18 cellular contexts compared by ENCODE assay signal in the genomic region with DNA sequence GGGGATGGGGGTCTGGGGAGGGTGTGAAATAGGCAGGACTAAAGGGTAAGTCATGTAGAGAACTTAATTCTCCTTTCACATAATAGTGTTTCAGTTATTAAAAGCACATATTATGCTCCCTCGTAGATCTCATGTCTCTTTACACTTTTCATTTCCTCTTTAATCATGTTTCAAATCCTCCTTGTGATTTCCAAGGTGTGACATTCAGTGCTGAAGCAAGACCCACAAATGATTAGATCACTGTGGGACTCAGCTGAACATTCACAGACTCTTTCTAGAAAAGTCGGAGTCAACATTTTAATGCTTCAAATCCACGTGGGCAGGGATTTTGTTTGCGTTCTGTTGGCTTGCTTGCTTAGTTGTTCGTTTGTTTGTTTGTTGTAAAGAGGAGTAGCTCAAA. TPM values are rescaled to one million over a fixed set of nuclear protein-coding genes. Genes with fewer than 3 reads are reported as not detected.
DNase-seq lines count a peak whose midpoint lies in the region; ATAC-seq and TF ChIP-seq lines count a peak whose summit lies in the region.
"Had no signal": no experiment of that assay in that cellular context is flagged by ENCODE, and none has a peak within 500 bp of the region (broad histone marks: within the 10 kb centered on the region; RNA-seq: fewer than 3 reads in every experiment).

No MANE protein-coding gene starts in this region.

- no peak overlapping the region for H3K4me2 ChIP-seq in hepatocyte
- H3K4me2 ChIP-seq: GM23338 had no signal

- peaks cover 3% of the 10 kb centered on the region for H3K4me1 Mint-ChIP-seq in endodermal cell
- H3K4me1 Mint-ChIP-seq: GM23338 had no signal

- H3K4me1 ChIP-seq in endodermal cell (ENCODE audit: control insufficient read depth, insufficient read depth, low read length) (no peaks in the 10 kb centered on the region), hepatocyte (ENCODE audit: insufficient read depth) (no peaks in the 10 kb centered on the region)
- H3K4me1 ChIP-seq: ascending aorta, prostate gland had no signal

- H3K4me3 Mint-ChIP-seq in endodermal cell = no peak overlapping the region
- H3K4me3 Mint-ChIP-seq: GM23338 had no signal

- ATAC-seq in GM18519 (IDR thresholded peaks at IDR 0.05; ENCODE audit: low FRiP score, unreplicated experiment) (peak; percentile 71), GM21367 (IDR thresholded peaks at IDR 0.05; ENCODE audit: unreplicated experiment) (peak; percentile 75), HG03025 (IDR thresholded peaks at IDR 0.05; ENCODE audit: low FRiP score, unreplicated experiment) (peak; percentile 82)
- ATAC-seq: GM23338, K562 had no signal

- no peaks in the 10 kb centered on the region for H3K9me2 ChIP-seq in hepatocyte (replicated peaks; ENCODE audit: insufficient read depth)

- no peak overlapping the region for H3K4me3 ChIP-seq in endodermal cell (ENCODE audit: low read length)
- H3K4me3 ChIP-seq in hepatocyte = no peak overlapping the region
- H3K4me3 ChIP-seq: ascending aorta, GM23338, K562, prostate gland, spleen had no signal

- DNase-seq in endodermal cell (no peak), glomerular visceral epithelial cell (ENCODE audit: extremely low spot score) (no peak), hepatocyte (ENCODE audit: low spot score) (no peak), NCI-H2171 (lab: John Stamatoyannopoulos, UW) (no peak), NCI-H2081 treated with DMSO at 0.1 percent for 48 hours (lab: John Stamatoyannopoulos, UW) (no peak)
- DNase-seq: activated CD4-positive, alpha-beta T cell treated with anti-CD3 and anti-CD28 coated beads, Interleukin-2, amount 50 U/mL, for 1 hour; activated naive CD4-positive, alpha-beta T cell treated with Interleukin-2 at 50 U/mL for 16 hours; mesendoderm; NCI-H526 treated with DMSO at 0.1 percent for 48 hours; OCI-M1; spleen had no signal

- H2AFZ ChIP-seq in hepatocyte = no peak overlapping the region
- H2AFZ ChIP-seq: GM23338 had no signal

- no peak overlapping the region for H3K9ac ChIP-seq in endodermal cell (ENCODE audit: extremely low read depth, low read length, poor library complexity, severe bottlenecking)

- H3K27me3 ChIP-seq in endodermal cell (ENCODE audit: control insufficient read depth, insufficient read depth, low read length, poor library complexity, severe bottlenecking) (no peaks in the 10 kb centered on the region), hepatocyte (no peaks in the 10 kb centered on the region)
- H3K27me3 ChIP-seq: ascending aorta, spleen had no signal

- TF ChIP-seq CTCF in endodermal cell (conservative IDR thresholded peaks at IDR 0.05) (no peak), hepatocyte (IDR thresholded peaks at IDR 0.05; ENCODE audit: poor library complexity) (no peak)

- WGBS in endodermal cell (ENCODE audit: insufficient coverage in 1 of 2, insufficient read length in 1 of 2), 2 experiments = 88 to 89% methylated on average over 1 to 5 of the region's 5 CpGs
- 70% methylated on average over 5 of the region's 5 CpGs for WGBS in hepatocyte (ENCODE audit: low lambda C conversion rate, missing lambda C conversion rate)

- no peaks in the 10 kb centered on the region for H3K79me2 ChIP-seq in hepatocyte

- no peaks in the 10 kb centered on the region for H3K9me3 Mint-ChIP-seq in endodermal cell
- H3K9me3 Mint-ChIP-seq: GM23338 had no signal

- H3K27ac ChIP-seq in endodermal cell (ENCODE audit: low read depth, low read length) = no peak overlapping the region
- H3K27ac ChIP-seq in hepatocyte = no peak overlapping the region
- H3K27ac ChIP-seq: ascending aorta, prostate gland, spleen had no signal

- H3K27me3 Mint-ChIP-seq in endodermal cell (ENCODE audit: insufficient read depth) = no peaks in the 10 kb centered on the region

- H3K9me3 ChIP-seq in endodermal cell (ENCODE audit: control insufficient read depth, low read length) (no peaks in the 10 kb centered on the region), hepatocyte (ENCODE audit: low read depth) (no peaks in the 10 kb centered on the region)
- H3K9me3 ChIP-seq: ascending aorta, prostate gland, spleen had no signal

- H4K20me1 ChIP-seq in hepatocyte (ENCODE audit: insufficient read depth, poor library complexity, severe bottlenecking) = no peaks in the 10 kb centered on the region

- H3K27ac Mint-ChIP-seq in endodermal cell = peak overlapping the region; percentile 53
- H3K27ac Mint-ChIP-seq: GM23338 had no signal

- peaks cover 3% of the 10 kb centered on the region for H3K36me3 Mint-ChIP-seq in endodermal cell (ENCODE audit: low read depth)

- H3K36me3 ChIP-seq in endodermal cell (ENCODE audit: control insufficient read depth, insufficient read depth, low read length) (no peaks in the 10 kb centered on the region), hepatocyte (replicated peaks; ENCODE audit: insufficient read depth, low read depth) (no peaks in the 10 kb centered on the region)
- H3K36me3 ChIP-seq: prostate gland, spleen had no signal

RNA-seq across cellular contexts. Expression of gene CALCRL, which starts 34.7 kb away (rescaled TPM):
- total RNA-seq in endodermal cell = under 1 TPM; 0.22 to 0.79 TPM
- polyA plus RNA-seq in endodermal cell (2013, experiment 1 of 2) = 5.7 TPM
- polyA plus RNA-seq in endodermal cell (2013, experiment 2 of 2) = 6.7 TPM
- total RNA-seq in hepatocyte = 10.6 and 10.8 TPM in 2 replicates
- 2.6 and 3.2 TPM in 2 replicates for polyA plus RNA-seq in hepatocyte
